In the genomic region with DNA sequence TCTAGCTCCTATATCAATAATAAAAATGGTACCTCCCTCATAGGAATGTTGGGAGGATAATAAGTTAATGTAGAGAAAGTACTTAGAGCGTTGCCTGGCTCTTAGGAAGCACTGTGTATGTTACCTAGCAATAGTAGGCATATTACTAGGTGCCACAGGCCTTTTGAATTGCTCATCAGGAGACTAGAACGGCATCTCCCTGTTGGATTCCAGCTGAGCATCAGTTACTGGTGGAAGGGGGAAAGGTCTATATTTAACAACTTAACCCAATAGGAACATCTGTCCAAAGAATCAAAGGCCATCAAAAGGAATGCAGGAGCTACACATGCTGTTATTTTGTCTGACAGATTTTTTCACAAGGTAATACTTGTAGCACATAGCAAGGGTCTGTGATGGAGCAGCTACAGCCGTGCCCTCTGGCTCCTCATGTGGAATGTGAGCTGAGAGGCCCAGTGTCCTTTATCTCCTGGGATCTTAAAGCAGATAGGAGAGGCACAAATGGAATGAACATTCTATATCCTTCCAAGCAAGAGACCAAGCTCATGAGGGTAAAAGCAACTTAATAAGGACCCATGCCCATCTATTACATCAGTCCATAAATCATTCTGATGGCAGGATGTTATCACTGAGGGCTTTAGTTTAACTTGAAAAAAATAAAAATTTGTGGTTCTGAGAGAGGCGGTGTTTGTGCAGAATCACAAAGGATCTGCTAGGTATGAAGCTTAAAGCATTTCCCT, we compare ENCODE assay signal across 18 cellular contexts.
A peak's percentile ranks its signal among the peaks of the same experiment; 100 is the strongest.
DNase-seq lines count a peak whose midpoint lies in the region; ATAC-seq and TF ChIP-seq lines count a peak whose summit lies in the region.
"Had no signal": no experiment of that assay in that cellular context is flagged by ENCODE, and none has a peak within 500 bp of the region (broad histone marks: within the 10 kb centered on the region; RNA-seq: fewer than 3 reads in every experiment).

No MANE protein-coding gene starts in this region.

- H3K9me3 ChIP-seq in cardiac muscle cell (ENCODE audit: low read depth) (no peaks in the 10 kb centered on the region), mesodermal cell (ENCODE audit: control insufficient read depth, low read length) (no peaks in the 10 kb centered on the region)
- H3K9me3 ChIP-seq: BE2C had no signal

- H3K27ac Mint-ChIP-seq in type B pancreatic cell = peak overlapping the region; percentile 37
- H3K27ac Mint-ChIP-seq in activated CD4-positive, alpha-beta T cell treated with anti-CD3 and anti-CD28 coated beads for 36 hours = no peak overlapping the region
- H3K27ac Mint-ChIP-seq: CD4-positive, CD25-positive, alpha-beta regulatory T cell had no signal

- CTCF ChIA-PET in activated CD4-positive, alpha-beta T cell treated with anti-CD3 and anti-CD28 coated beads for 36 hours (lab: Charles Lee) = interaction anchor here (0.6 kb wide), 1 partner anchor 279 kb away, joined by 3 read pairs; no protein-coding TSS in a partner anchor

- no peak for TF ChIP-seq CTCF in cardiac muscle cell (IDR thresholded peaks at IDR 0.05; ENCODE audit: low read depth, low read length)
- TF ChIP-seq CTCF in type B pancreatic cell (conservative IDR thresholded peaks at IDR 0.05) = no peak
- TF ChIP-seq CTCF in GM13976 (IDR thresholded peaks at IDR 0.05; ENCODE audit: borderline replicate concordance, control extremely low read depth, extremely low read depth, insufficient read depth, missing control alignments) = no peak

- H3K4me3 Mint-ChIP-seq in type B pancreatic cell = no peak overlapping the region
- no peak overlapping the region for H3K4me3 Mint-ChIP-seq in activated CD4-positive, alpha-beta T cell treated with anti-CD3 and anti-CD28 coated beads for 36 hours
- H3K4me3 Mint-ChIP-seq: CD4-positive, CD25-positive, alpha-beta regulatory T cell had no signal

- H3K4me3 ChIP-seq in cardiac muscle cell (no peak overlapping the region), mesodermal cell (ENCODE audit: extremely low read depth, insufficient read depth, low read length, poor library complexity, severe bottlenecking) (no peak overlapping the region), H7 (ENCODE audit: insufficient read depth, low read depth, low read length) (no peak overlapping the region)
- H3K4me3 ChIP-seq: GM12878 had no signal

- H3K4me1 ChIP-seq in cardiac muscle cell (ENCODE audit: low read depth) (peaks cover 51% of the 10 kb centered on the region), mesodermal cell (ENCODE audit: control insufficient read depth, insufficient read depth, low read length, poor library complexity, severe bottlenecking) (peaks cover 22% of the 10 kb centered on the region)

- no peaks in the 10 kb centered on the region for H3K27me3 ChIP-seq in cardiac muscle cell
- no peaks in the 10 kb centered on the region for H3K27me3 ChIP-seq in H7 (ENCODE audit: control insufficient read depth, insufficient read depth, low read length)
- H3K27me3 ChIP-seq: BE2C had no signal

- no peaks in the 10 kb centered on the region for H3K36me3 Mint-ChIP-seq in type B pancreatic cell
- H3K36me3 Mint-ChIP-seq in activated CD4-positive, alpha-beta T cell treated with anti-CD3 and anti-CD28 coated beads for 36 hours (ENCODE audit: low read depth) = no peaks in the 10 kb centered on the region
- H3K36me3 Mint-ChIP-seq: CD4-positive, CD25-positive, alpha-beta regulatory T cell had no signal

- H3K27ac ChIP-seq in cardiac muscle cell (peak overlapping the region; percentile 97), mesodermal cell (ENCODE audit: low read depth, low read length, severe bottlenecking) (peak overlapping the region; percentile 70)

- intact Hi-C loops in Right ventricle myocardium superior (cut with DNase I) = no loop called here
- intact Hi-C loops in activated CD4-positive, alpha-beta T cell treated with anti-CD3 and anti-CD28 coated beads for 36 hours (cut with DNase I, micrococcal nuclease) = no loop called here

- in situ Hi-C loops in GM13976 (cut with MboI; ENCODE audit: low sequenced_read_pairs, unreplicated experiment) = no loop called here

- POLR2A ChIA-PET in activated CD4-positive, alpha-beta T cell treated with anti-CD3 and anti-CD28 coated beads for 36 hours (lab: Charles Lee) = no interaction called here

- ATAC-seq in Right ventricle myocardium superior (ENCODE audit: poor library complexity) = no peak
- ATAC-seq in SK-N-SH treated with all-trans-retinoic acid at 6 μM for 48 hours = peak; percentile 58
- no peak for ATAC-seq in activated CD4-positive, alpha-beta T cell treated with anti-CD3 and anti-CD28 coated beads for 36 hours
- ATAC-seq: GM12878, HepG2 had no signal

- 67 to 100% methylated on average over 1 to 2 of the region's 4 CpGs for WGBS in mesodermal cell (ENCODE audit: insufficient coverage in 2 of 2), 2 experiments

- H3K27me3 Mint-ChIP-seq in type B pancreatic cell = no peaks in the 10 kb centered on the region
- no peaks in the 10 kb centered on the region for H3K27me3 Mint-ChIP-seq in activated CD4-positive, alpha-beta T cell treated with anti-CD3 and anti-CD28 coated beads for 36 hours
- H3K27me3 Mint-ChIP-seq: CD4-positive, CD25-positive, alpha-beta regulatory T cell had no signal

- DNase-seq in cardiac muscle cell (ENCODE audit: low read depth in 1 of 2, low spot score in 1 of 2) (no peak), Right ventricle myocardium superior (no peak), type B pancreatic cell (ENCODE audit: extremely low spot score, unreplicated experiment) (no peak), H7 (no peak), GM13976 (ENCODE audit: low spot score) (no peak)
- no peak for DNase-seq in activated CD4-positive, alpha-beta T cell treated with anti-CD3 and anti-CD28 coated beads for 36 hours
- DNase-seq: BE2C; CD4-positive, CD25-positive, alpha-beta regulatory T cell; NCI-H1436; NCI-H2029 treated with DMSO at 0.1 percent for 48 hours; NCI-H510A; NCI-H774; OCI-M1; SHP77 treated with DMSO at 0.1 percent for 48 hours had no signal

- peaks cover 23% of the 10 kb centered on the region for H3K4me1 Mint-ChIP-seq in type B pancreatic cell (ENCODE audit: unreplicated experiment)
- H3K4me1 Mint-ChIP-seq in activated CD4-positive, alpha-beta T cell treated with anti-CD3 and anti-CD28 coated beads for 36 hours = no peaks in the 10 kb centered on the region
- H3K4me1 Mint-ChIP-seq: CD4-positive, CD25-positive, alpha-beta regulatory T cell had no signal

- no peaks in the 10 kb centered on the region for H3K9me3 Mint-ChIP-seq in type B pancreatic cell
- no peaks in the 10 kb centered on the region for H3K9me3 Mint-ChIP-seq in activated CD4-positive, alpha-beta T cell treated with anti-CD3 and anti-CD28 coated beads for 36 hours (ENCODE audit: low read depth)

- H3K36me3 ChIP-seq in cardiac muscle cell (no peaks in the 10 kb centered on the region), mesodermal cell (ENCODE audit: control insufficient read depth, insufficient read depth, low read length) (no peaks in the 10 kb centered on the region), H7 (replicated peaks; ENCODE audit: control insufficient read depth, insufficient read depth, low read length) (no peaks in the 10 kb centered on the region)
- H3K36me3 ChIP-seq: BE2C had no signal

TF ChIP-seq in SK-N-SH treated with all-trans-retinoic acid at 6 μM for 48 hours, 23 proteins besides CTCF, POLR2A, EP300 and RAD21:
- TF ChIP-seq SNAI2 (CRISPR knock-in tag; IDR thresholded peaks at IDR 0.05) = no peak
- no peak for TF ChIP-seq ZFP3 (CRISPR knock-in tag; IDR thresholded peaks at IDR 0.05)
- TF ChIP-seq ISL1 (CRISPR knock-in tag; IDR thresholded peaks at IDR 0.05) = peak; percentile 61
